In the genomic region with DNA sequence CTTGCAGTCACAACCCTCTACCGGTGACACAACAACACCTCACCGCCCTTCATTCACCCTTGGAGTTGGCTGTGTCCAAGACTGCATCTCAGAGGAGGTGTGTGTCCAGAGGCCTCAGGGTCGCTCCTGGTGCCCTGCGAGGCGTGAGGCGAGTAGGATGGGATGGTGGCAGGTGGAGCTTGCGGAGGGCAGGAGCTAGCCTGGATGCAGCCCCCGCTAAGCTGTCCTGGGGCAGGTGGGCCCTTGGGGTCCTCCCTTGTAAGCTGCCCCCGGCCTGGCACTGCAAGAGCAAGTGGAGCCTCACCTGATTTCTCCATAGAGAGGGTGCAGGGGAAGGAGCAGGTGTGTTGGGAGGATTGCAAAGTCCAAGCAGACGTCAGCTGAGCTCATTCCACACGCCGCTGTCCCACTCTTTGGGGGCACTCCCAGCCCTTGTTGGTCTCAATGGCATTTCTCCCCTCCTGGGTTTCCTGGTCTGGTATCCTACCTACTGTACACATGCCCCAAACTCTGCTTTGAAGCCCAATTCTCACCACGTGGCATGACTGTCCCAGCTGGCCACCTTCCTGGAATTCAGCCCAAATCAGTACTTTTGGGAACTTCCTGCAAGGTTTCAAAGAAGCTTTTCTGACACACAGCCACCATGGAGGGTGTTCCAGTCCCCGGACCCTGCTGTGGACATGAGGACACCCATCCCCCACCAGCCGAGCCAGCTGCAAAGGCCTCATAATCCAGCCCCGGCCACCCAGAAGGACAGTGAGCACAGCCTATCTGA, we compare ENCODE assay signal across 1 cellular context.
A peak's percentile ranks its signal among the peaks of the same experiment; 100 is the strongest.
TF ChIP-seq lines count a peak whose summit lies in the region.

No MANE protein-coding gene starts in this region.

TF ChIP-seq in HepG2, 621 proteins besides CTCF, POLR2A, EP300 and RAD21:
- TF ChIP-seq AGO2 (optimal IDR thresholded peaks at IDR 0.05; ENCODE audit: low read depth, low read length) (peak; percentile 65), ZNF572 (CRISPR knock-in tag; IDR thresholded peaks at IDR 0.05) (no peak)
